9 cellular contexts compared by ENCODE assay signal in the genomic region with DNA sequence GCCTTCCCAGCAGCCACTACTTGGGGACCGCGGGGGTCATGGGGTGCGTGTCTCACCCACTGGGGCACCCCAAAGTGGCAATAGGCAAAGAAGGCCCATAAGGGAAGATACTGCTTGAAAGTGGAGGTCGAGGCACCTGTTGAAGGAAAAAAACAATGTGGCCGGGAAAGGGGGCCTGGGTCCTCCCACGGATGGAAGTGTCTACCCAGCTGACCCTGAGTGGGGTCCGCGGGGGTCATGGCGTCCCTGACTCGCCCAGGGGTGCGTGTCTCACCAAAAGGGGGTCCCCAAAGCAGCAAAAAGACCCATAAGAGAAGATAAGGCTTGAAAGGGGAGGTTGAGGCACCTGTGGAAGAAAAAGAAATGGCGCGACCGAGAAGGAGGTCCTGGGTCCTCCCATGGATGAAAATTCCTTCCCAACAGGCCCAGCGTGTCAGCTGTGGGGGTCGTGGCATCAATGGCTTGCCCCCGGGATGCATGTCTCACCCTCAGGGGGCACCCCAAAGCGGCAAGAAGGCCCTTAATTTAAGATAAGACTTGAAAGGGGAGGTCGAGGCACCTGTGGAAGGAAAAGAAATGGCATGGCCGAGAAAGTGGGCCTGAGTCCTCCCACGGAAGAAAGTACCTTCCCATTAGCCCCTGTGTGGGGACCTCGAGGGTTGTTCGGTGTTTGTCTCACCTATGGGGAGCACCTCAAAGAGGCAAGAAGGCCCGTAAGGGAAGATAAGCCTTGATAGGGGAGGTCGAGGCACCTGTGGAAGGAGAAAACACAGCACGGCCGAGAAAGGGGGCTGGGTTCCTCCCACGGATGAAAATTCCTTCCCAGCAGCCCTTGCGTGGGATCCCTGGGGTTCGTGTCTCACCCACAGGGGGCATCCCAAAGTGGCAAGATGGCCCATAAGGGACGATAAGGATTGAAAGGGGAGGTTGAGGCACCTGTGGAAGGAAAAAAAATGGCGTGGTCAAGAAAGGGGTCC.
"Had no signal": no experiment of that assay in that cellular context is flagged by ENCODE, and none has a peak within 500 bp of the region (broad histone marks: within the 10 kb centered on the region; RNA-seq: fewer than 3 reads in every experiment).

No MANE protein-coding gene starts in this region.

- H3K9me3 ChIP-seq: right lobe of liver had no signal

- DNase-seq: amniotic stem cell; SIG-M5; stimulated activated CD4-positive, alpha-beta T cell treated with anti-CD3 and anti-CD28 coated beads, Interleukin-12 subunit alpha, Interleukin-12 subunit beta, amount 100 ng/mL, for 4 hours; stimulated activated naive CD4-positive, alpha-beta T cell; substantia nigra; T-helper 17 cell; trophoblast cell had no signal

- H3K4me3 ChIP-seq: left lung, right lobe of liver had no signal

- H3K36me3 ChIP-seq: left lung, right lobe of liver had no signal

- H3K4me1 ChIP-seq: left lung, right lobe of liver had no signal

- H3K27me3 ChIP-seq: left lung, right lobe of liver had no signal

- H3K27ac ChIP-seq: left lung, right lobe of liver had no signal
